18 cellular contexts compared by ENCODE assay signal in genomic region chr9:123087359-123087888, GRCh38. TPM values are rescaled to one million over a fixed set of nuclear protein-coding genes. Genes with fewer than 3 reads are reported as not detected.
DNase-seq lines count a peak whose midpoint lies in the region; ATAC-seq and TF ChIP-seq lines count a peak whose summit lies in the region.
"Had no signal": no experiment of that assay in that cellular context is flagged by ENCODE, and none has a peak within 500 bp of the region (broad histone marks: within the 10 kb centered on the region; RNA-seq: fewer than 3 reads in every experiment).

No MANE protein-coding gene starts in this region.

- TF ChIP-seq POLR2A in testis (IDR thresholded peaks at IDR 0.05): no peak

- H3K27me3 ChIP-seq in OCI-LY1 (ENCODE audit: insufficient read depth, low read length): no peaks in the 10 kb centered on the region
- no peaks in the 10 kb centered on the region for H3K27me3 ChIP-seq in testis
- no peaks in the 10 kb centered on the region for H3K27me3 ChIP-seq in GM23338 (ENCODE audit: insufficient read depth)
- H3K27me3 ChIP-seq: BE2C, MG63 had no signal

- H3K9me3 Mint-ChIP-seq in progenitor cell of endocrine pancreas (ENCODE audit: low read depth): no peaks in the 10 kb centered on the region
- H3K9me3 Mint-ChIP-seq in GM23338: no peaks in the 10 kb centered on the region

- H3K4me3 ChIP-seq in OCI-LY1 (ENCODE audit: low read depth, low read length, poor library complexity, severe bottlenecking) (no peak overlapping the region), testis (no peak overlapping the region), GM23338 (no peak overlapping the region)
- H3K4me3 ChIP-seq: MG63 had no signal

- peak overlapping the region; percentile 2 for H3K27ac ChIP-seq in OCI-LY1 (ENCODE audit: low read depth, low read length, poor library complexity, severe bottlenecking)
- H3K27ac ChIP-seq in testis: no peak overlapping the region
- no peak overlapping the region for H3K27ac ChIP-seq in GM23338 (ENCODE audit: low read depth)

- H3K36me3 Mint-ChIP-seq in progenitor cell of endocrine pancreas (ENCODE audit: insufficient read depth) (peaks cover 33% of the 10 kb centered on the region), GM23338 (ENCODE audit: low read depth) (peaks cover 47% of the 10 kb centered on the region)

- no peaks in the 10 kb centered on the region for H4K20me1 ChIP-seq in OCI-LY1 (ENCODE audit: insufficient read depth, low read length)
- no peaks in the 10 kb centered on the region; the same call in 1 of the 2 replicates for H4K20me1 ChIP-seq in GM23338 (replicated peaks; ENCODE audit: insufficient read depth)

- no peaks in the 10 kb centered on the region for H3F3A ChIP-seq in OCI-LY1 (ENCODE audit: insufficient read depth, low read length)
- no peaks in the 10 kb centered on the region for H3F3A ChIP-seq in GM23338 (replicated peaks; ENCODE audit: low read depth)

- no peaks in the 10 kb centered on the region for H3K9me2 ChIP-seq in OCI-LY1 (ENCODE audit: low read depth, low read length)
- no peaks in the 10 kb centered on the region for H3K9me2 ChIP-seq in GM23338 (ENCODE audit: insufficient read depth)

- H3K27me3 Mint-ChIP-seq in progenitor cell of endocrine pancreas (no peaks in the 10 kb centered on the region), GM23338 (ENCODE audit: insufficient read depth, low read depth, poor library complexity) (peaks cover 2% of the 10 kb centered on the region)
- H3K27me3 Mint-ChIP-seq: CD4-positive, alpha-beta memory T cell had no signal

- H3K4me3 Mint-ChIP-seq in progenitor cell of endocrine pancreas (ENCODE audit: low read depth) (no peak overlapping the region), GM23338 (no peak overlapping the region)
- H3K4me3 Mint-ChIP-seq: CD4-positive, alpha-beta memory T cell had no signal

- H3K27ac Mint-ChIP-seq in progenitor cell of endocrine pancreas: peak overlapping the region; percentile 93
- no peak overlapping the region for H3K27ac Mint-ChIP-seq in GM23338

- peaks cover 27% of the 10 kb centered on the region for H3K4me1 Mint-ChIP-seq in progenitor cell of endocrine pancreas (ENCODE audit: low read depth)
- H3K4me1 Mint-ChIP-seq in GM23338: peaks cover 20% of the 10 kb centered on the region
- H3K4me1 Mint-ChIP-seq: CD4-positive, alpha-beta memory T cell had no signal

- TF ChIP-seq CTCF in OCI-LY1 (IDR thresholded peaks at IDR 0.05; ENCODE audit: low read length): no peak
- no peak for TF ChIP-seq CTCF in progenitor cell of endocrine pancreas (IDR thresholded peaks at IDR 0.05; ENCODE audit: unreplicated experiment)
- no peak for TF ChIP-seq CTCF in testis (IDR thresholded peaks at IDR 0.05)
- no peak for TF ChIP-seq CTCF in GM23338 (conservative IDR thresholded peaks at IDR 0.05; ENCODE audit: low read depth in 2 of 2)

- DNase-seq in COR-L47 (lab: John Stamatoyannopoulos, UW) (peak; percentile 6), left cardiac atrium (peak; percentile 34), progenitor cell of endocrine pancreas (ENCODE audit: low spot score, unreplicated experiment) (no peak), testis (no peak), GM23338 (ENCODE audit: low spot score) (no peak)
- DNase-seq in stimulated activated CD4-positive, alpha-beta T cell treated with anti-CD3 and anti-CD28 coated beads, Interleukin-12 subunit alpha, Interleukin-12 subunit beta, amount 100 ng/mL, for 4 hours: no peak
- DNase-seq: BE2C; CD4-positive, alpha-beta memory T cell; KG1; MG63; NCI-H1105; NCI-H187 treated with DMSO at 0.1 percent for 48 hours; NCI-H2171; NCI-H524 treated with DMSO at 0.1 percent for 48 hours; NK-92 treated with Interleukin-12 subunit alpha and Interleukin-12 subunit beta, amount 100 ng/mL, for 24 hours; SHP77 had no signal

- H3K4me1 ChIP-seq in OCI-LY1 (ENCODE audit: insufficient read depth, low read length, severe bottlenecking) (peaks cover 56% of the 10 kb centered on the region), testis (no peaks in the 10 kb centered on the region), GM23338 (ENCODE audit: insufficient read depth) (peaks cover 17% of the 10 kb centered on the region)

- ATAC-seq in left cardiac atrium (peak; percentile 50 to 51), GM23338 (no peak)

- H2AFZ ChIP-seq in OCI-LY1 (ENCODE audit: low read length) (no peak overlapping the region), GM23338 (no peak overlapping the region)

- H3K36me3 ChIP-seq in OCI-LY1 (ENCODE audit: insufficient read depth, low read length): peaks cover 18% of the 10 kb centered on the region; the same call in 1 of the 2 replicates
- H3K36me3 ChIP-seq in testis (ENCODE audit: low read depth, missing control alignments): no peaks in the 10 kb centered on the region
- peaks cover 10% of the 10 kb centered on the region; the same call in 1 of the 2 replicates for H3K36me3 ChIP-seq in GM23338 (ENCODE audit: insufficient read depth)

- WGBS in testis, 2 donors: 79 to 86% methylated on average over 4 of the region's 4 CpGs

- H3K4me2 ChIP-seq in OCI-LY1 (ENCODE audit: low read length): no peak overlapping the region
- H3K4me2 ChIP-seq in GM23338: no peak overlapping the region

- H3K79me2 ChIP-seq in OCI-LY1 (ENCODE audit: insufficient read depth, low read length) (no peaks in the 10 kb centered on the region), GM23338 (replicated peaks; ENCODE audit: insufficient read depth) (no peaks in the 10 kb centered on the region)

- H3K9ac ChIP-seq in OCI-LY1 (ENCODE audit: low read length): no peak overlapping the region

- intact Hi-C loops in left cardiac atrium (cut with DNase I) (no loop called here), testis (cut with DNase I; ENCODE audit: low total_unique reads) (loop anchor here (10.0 kb wide), 1 partner anchor 257 kb away; no protein-coding TSS in a partner anchor)

- no peaks in the 10 kb centered on the region for H3K9me3 ChIP-seq in OCI-LY1 (ENCODE audit: low read length)
- H3K9me3 ChIP-seq in testis: no peaks in the 10 kb centered on the region
- H3K9me3 ChIP-seq: BE2C, MG63 had no signal

TF ChIP-seq in GM23338, 12 proteins besides CTCF, POLR2A, EP300 and RAD21 (continues in another document):
- TF ChIP-seq EZH2 (IDR thresholded peaks at IDR 0.05; ENCODE audit: low read depth, unreplicated experiment): no peak
- TF ChIP-seq JUNB (IDR thresholded peaks at IDR 0.05; ENCODE audit: unreplicated experiment): no peak
- TF ChIP-seq NANOG (IDR thresholded peaks at IDR 0.05; ENCODE audit: borderline replicate concordance): no peak
- no peak for TF ChIP-seq POLR2AphosphoS5 (IDR thresholded peaks at IDR 0.05; ENCODE audit: low read depth)
- no peak for TF ChIP-seq ZNF114 (CRISPR knock-in tag; IDR thresholded peaks at IDR 0.05)

RNA-seq across cellular contexts. Expression of gene GPR21, which starts 54.0 kb away (rescaled TPM):
- total RNA-seq in left cardiac atrium: under 1 TPM; 0.21 to 0.55 TPM
- total RNA-seq in progenitor cell of endocrine pancreas: 2.9 and 3.4 TPM in 2 replicates
- 1 to 10 TPM; 3.5 to 6.7 TPM for total RNA-seq in testis
- polyA plus RNA-seq in testis (ENCODE audit: insufficient read depth, low read depth, low replicate concordance): not detected
- total RNA-seq in GM23338 (2014; rRNA removed; shearing (Covaris generic)): 0.90 and 1.9 TPM in 2 replicates
- polyA plus RNA-seq in GM23338 (2016; fragmentation: Nextera tagmentation; extraction: Ambion mirVana): 0.24 TPM in 1 of 2 replicates, not detected in the other
- total RNA-seq: Daoy had no signal
- polyA plus RNA-seq: CD4-positive, alpha-beta memory T cell had no signal

Comparison
In these comparisons a context has a peak if more than half of its experiments do, and no peak if none do; other contexts are left out.
1. DNase-seq: peak in COR-L47 (single experiment) and left cardiac atrium (single experiment); none in progenitor cell of endocrine pancreas (single experiment), testis (single experiment), GM23338 (single experiment) and stimulated activated CD4-positive, alpha-beta T cell treated with anti-CD3 and anti-CD28 coated beads, Interleukin-12 subunit alpha, Interleukin-12 subunit beta, amount 100 ng/mL, for 4 hours (single experiment).